Comparison of ENCODE assay signal across 1 cellular context in genomic region chr19:15223649-15224371, GRCh38.
TF ChIP-seq lines count a peak whose summit lies in the region.

No MANE protein-coding gene starts in this region.

TF ChIP-seq in GM23338, 12 proteins besides CTCF, POLR2A, EP300 and RAD21 (continued from another document):
- TF ChIP-seq ETS1 (IDR thresholded peaks at IDR 0.05) (no peak), ZNF114 (CRISPR knock-in tag; IDR thresholded peaks at IDR 0.05) (no peak), STAT1 (IDR thresholded peaks at IDR 0.05; ENCODE audit: unreplicated experiment) (no peak), EZH2 (IDR thresholded peaks at IDR 0.05; ENCODE audit: low read depth, unreplicated experiment) (no peak), POLR2AphosphoS5 (IDR thresholded peaks at IDR 0.05; ENCODE audit: low read depth) (no peak), EZH2phosphoT487 (IDR thresholded peaks at IDR 0.05; ENCODE audit: unreplicated experiment) (no peak)
